In genomic region chr14:74980746-74981661, GRCh38 we compare ENCODE assay signal across 11 cellular contexts. TPM values are rescaled to one million over a fixed set of nuclear protein-coding genes. Genes with fewer than 3 reads are reported as not detected.
A peak's percentile ranks its signal among the peaks of the same experiment; 100 is the strongest.
DNase-seq lines count a peak whose midpoint lies in the region; ATAC-seq and TF ChIP-seq lines count a peak whose summit lies in the region.
"Had no signal": no experiment of that assay in that cellular context is flagged by ENCODE, and none has a peak within 500 bp of the region (broad histone marks: within the 10 kb centered on the region; RNA-seq: fewer than 3 reads in every experiment).

No MANE protein-coding gene starts in this region.

- no peaks in the 10 kb centered on the region for H3K27me3 ChIP-seq in HUES64 (ENCODE audit: insufficient read depth, low read length)
- no peaks in the 10 kb centered on the region for H3K27me3 ChIP-seq in ascending aorta

- H3K9me3 Mint-ChIP-seq in activated CD4-positive, alpha-beta T cell treated with anti-CD3 and anti-CD28 coated beads, Interleukin-2, amount 10 ng/mL, durations not matched to agents 24 days and 14 days, result no peaks in the 10 kb centered on the region
- H3K9me3 Mint-ChIP-seq: CD4-positive, CD25-positive, alpha-beta regulatory T cell had no signal

- DNase-seq in A172 (ENCODE audit: low spot score) (peak; percentile 86), ascending aorta (ENCODE audit: low spot score in 2 of 2) (peak; percentile 61 to 91), islet precursor cell (peak; percentile 82), LoVo (ENCODE audit: low spot score) (no peak), activated T-cell treated with anti-CD3 and anti-CD28 coated beads for 4 hours (no peak)
- no peak for DNase-seq in activated CD4-positive, alpha-beta T cell treated with anti-CD3 and anti-CD28 coated beads, Interleukin-2, amount 10 ng/mL, durations not matched to agents 24 days and 14 days
- DNase-seq: activated effector memory CD4-positive, alpha-beta T cell treated with Interleukin-2 at 50 U/mL for 16 hours; CD4-positive, CD25-positive, alpha-beta regulatory T cell; SIG-M5 had no signal

- no peaks in the 10 kb centered on the region for H3K36me3 Mint-ChIP-seq in activated CD4-positive, alpha-beta T cell treated with anti-CD3 and anti-CD28 coated beads, Interleukin-2, amount 10 ng/mL, durations not matched to agents 24 days and 14 days (ENCODE audit: low read depth)
- H3K36me3 Mint-ChIP-seq: CD4-positive, CD25-positive, alpha-beta regulatory T cell had no signal

- H3K36me3 ChIP-seq in HUES64 (ENCODE audit: insufficient read depth, low read length) (no peaks in the 10 kb centered on the region), ascending aorta (no peaks in the 10 kb centered on the region)

- no peak overlapping the region for H3K27ac ChIP-seq in HUES64 (ENCODE audit: low read depth, low read length)
- peak overlapping the region; percentile 95 for H3K27ac ChIP-seq in ascending aorta

- H3K4me3 ChIP-seq in HUES64 (ENCODE audit: low read length) (no peak overlapping the region), ascending aorta (no peak overlapping the region)

- intact Hi-C loops in ascending aorta (cut with DNase I), result loop anchor here (10.0 kb wide), 1 partner anchor 314 kb away; no protein-coding TSS in a partner anchor
- intact Hi-C loops in activated CD4-positive, alpha-beta T cell treated with anti-CD3 and anti-CD28 coated beads, Interleukin-2, amount 10 ng/mL, durations not matched to agents 24 days and 14 days (cut with micrococcal nuclease), result no loop called here

- WGBS in HUES64, result 42% methylated on average over 40 of the region's 40 CpGs

- H3K4me1 ChIP-seq in HUES64 (ENCODE audit: insufficient read depth, low read length) (peaks cover 32% of the 10 kb centered on the region), ascending aorta (peaks cover 25 to 49% of the 10 kb centered on the region in 2 donors)

- peaks cover 2% of the 10 kb centered on the region for H3K27me3 Mint-ChIP-seq in activated CD4-positive, alpha-beta T cell treated with anti-CD3 and anti-CD28 coated beads, Interleukin-2, amount 10 ng/mL, durations not matched to agents 24 days and 14 days

- H3K27ac Mint-ChIP-seq in activated CD4-positive, alpha-beta T cell treated with anti-CD3 and anti-CD28 coated beads, Interleukin-2, amount 10 ng/mL, durations not matched to agents 24 days and 14 days, result no peak overlapping the region
- H3K27ac Mint-ChIP-seq: CD4-positive, CD25-positive, alpha-beta regulatory T cell had no signal

- TF ChIP-seq CTCF in ascending aorta (IDR thresholded peaks at IDR 0.05), result no peak

- no peak for ATAC-seq in HG03354 (IDR thresholded peaks at IDR 0.05; ENCODE audit: poor library complexity, severe bottlenecking, unreplicated experiment)

- H3K9me3 ChIP-seq in HUES64 (ENCODE audit: insufficient read depth, low read depth, low read length), result no peaks in the 10 kb centered on the region
- no peaks in the 10 kb centered on the region for H3K9me3 ChIP-seq in ascending aorta

- H3K4me3 Mint-ChIP-seq in activated CD4-positive, alpha-beta T cell treated with anti-CD3 and anti-CD28 coated beads, Interleukin-2, amount 10 ng/mL, durations not matched to agents 24 days and 14 days, result no peak overlapping the region
- H3K4me3 Mint-ChIP-seq: CD4-positive, CD25-positive, alpha-beta regulatory T cell had no signal

- H3K4me1 Mint-ChIP-seq in activated CD4-positive, alpha-beta T cell treated with anti-CD3 and anti-CD28 coated beads, Interleukin-2, amount 10 ng/mL, durations not matched to agents 24 days and 14 days, result peaks cover 4% of the 10 kb centered on the region

- 0 out of 2 replicates have a peak overlapping the region, but pooled peaks have one; percentile 32 for H3K9ac ChIP-seq in HUES64 (ENCODE audit: low read depth, low read length)

RNA-seq across cellular contexts. Expression of gene EIF2B2, which starts 21.7 kb away (rescaled TPM):
- total RNA-seq in A172 (2014; rRNA removed; shearing (Covaris generic)), result 43.5 and 63.3 TPM in 2 replicates
- polyA plus RNA-seq in HUES64 (2013, experiment 1 of 2), result 39.6 TPM
- 39.0 TPM for polyA plus RNA-seq in HUES64 (2013, experiment 2 of 2)
- 27.1 TPM for total RNA-seq in ascending aorta
- total RNA-seq in activated CD4-positive, alpha-beta T cell treated with anti-CD3 and anti-CD28 coated beads, Interleukin-2, amount 10 ng/mL, durations not matched to agents 24 days and 14 days, result 51.6 and 53.3 TPM in 2 replicates

RNA-seq across cellular contexts. Expression of gene PGF, which starts 25.6 kb away (rescaled TPM):
- total RNA-seq in A172 (2014; rRNA removed; shearing (Covaris generic)), result 2.2 and 8.8 TPM in 2 replicates
- polyA plus RNA-seq in HUES64 (2013, experiment 1 of 2), result 3.2 TPM
- polyA plus RNA-seq in HUES64 (2013, experiment 2 of 2), result 5.1 TPM
- total RNA-seq in ascending aorta, result 41.1 TPM
- total RNA-seq in activated CD4-positive, alpha-beta T cell treated with anti-CD3 and anti-CD28 coated beads, Interleukin-2, amount 10 ng/mL, durations not matched to agents 24 days and 14 days, result 0.23 and 0.24 TPM in 2 replicates
- total RNA-seq: CD4-positive, CD25-positive, alpha-beta regulatory T cell had no signal

RNA-seq across cellular contexts. Expression of gene RPS6KL1, which starts 57.9 kb away (rescaled TPM):
- total RNA-seq in A172 (2014; rRNA removed; shearing (Covaris generic)), result not detected in 2 replicates
- 4.0 TPM for polyA plus RNA-seq in HUES64 (2013, experiment 1 of 2)
- 6.0 TPM for polyA plus RNA-seq in HUES64 (2013, experiment 2 of 2)
- total RNA-seq in ascending aorta, result 12.1 TPM
- 7.0 and 9.6 TPM in 2 replicates for total RNA-seq in activated CD4-positive, alpha-beta T cell treated with anti-CD3 and anti-CD28 coated beads, Interleukin-2, amount 10 ng/mL, durations not matched to agents 24 days and 14 days

Comparison
In these comparisons a context has a peak if more than half of its experiments do, and no peak if none do; other contexts are left out.
1. DNase-seq: peak in A172 (single experiment), ascending aorta (2 of 2) and islet precursor cell (single experiment); none in LoVo (single experiment), activated T-cell treated with anti-CD3 and anti-CD28 coated beads for 4 hours (single experiment) and activated CD4-positive, alpha-beta T cell treated with anti-CD3 and anti-CD28 coated beads, Interleukin-2, amount 10 ng/mL, durations not matched to agents 24 days and 14 days (single experiment).